10 cellular contexts compared by ENCODE assay signal in genomic region chr12:65285532-65285931, GRCh38. TPM values are rescaled to one million over a fixed set of nuclear protein-coding genes. Genes with fewer than 3 reads are reported as not detected.
"Had no signal": no experiment of that assay in that cellular context is flagged by ENCODE, and none has a peak within 500 bp of the region (broad histone marks: within the 10 kb centered on the region; RNA-seq: fewer than 3 reads in every experiment).

No MANE protein-coding gene starts in this region.

RNA-seq across cellular contexts. Expression of gene MSRB3, which starts 7.0 kb away (rescaled TPM):
- total RNA-seq: activated B cell treated with CpG ODN at 0.5 μM for 24 hours; activated CD4-positive, alpha-beta memory T cell treated with anti-CD3 and anti-CD28 coated beads for 36 hours; activated CD4-positive, alpha-beta memory T cell treated with anti-CD3 and anti-CD28 coated beads, Interleukin-2, amount 10 ng/mL, durations not matched to agents 7 days and 5 days; activated CD4-positive, alpha-beta T cell treated with anti-CD3 and anti-CD28 coated beads, Interleukin-2, amount 10 ng/mL, durations not matched to agents 24 days and 14 days; activated CD4-positive, alpha-beta T cell treated with anti-CD3 and anti-CD28 coated beads, Interleukin-2, amount 10 ng/mL, durations not matched to agents 7 days and 5 days; activated CD8-positive, alpha-beta memory T cell treated with anti-CD3 and anti-CD28 coated beads for 36 hours; activated CD8-positive, alpha-beta memory T cell treated with anti-CD3 and anti-CD28 coated beads, Interleukin-2, amount 10 ng/mL, durations not matched to agents 7 days and 5 days; activated CD8-positive, alpha-beta T cell treated with anti-CD3 and anti-CD28 coated beads for 36 hours; activated CD8-positive, alpha-beta T cell treated with anti-CD3 and anti-CD28 coated beads, Interleukin-2, amount 10 ng/mL, durations not matched to agents 7 days and 5 days; T-helper 2 cell treated with Interferon-gamma antibody and Interleukin-4, amounts not matched to agents 100 ng/mL and 5 ng/mL, for 36 hours had no signal
